8 cellular contexts compared by ENCODE assay signal in genomic region chr1:46303872-46304326, GRCh38. TPM values are rescaled to one million over a fixed set of nuclear protein-coding genes. Genes with fewer than 3 reads are reported as not detected.
A peak's percentile ranks its signal among the peaks of the same experiment; 100 is the strongest.
DNase-seq lines count a peak whose midpoint lies in the region; ATAC-seq and TF ChIP-seq lines count a peak whose summit lies in the region.

No MANE protein-coding gene starts in this region.

- H3K79me2 ChIP-seq in trophoblast cell (ENCODE audit: control insufficient read depth, insufficient read depth, low read length, poor library complexity) = peaks cover 49% of the 10 kb centered on the region

- no peak overlapping the region for H2BK120ac ChIP-seq in trophoblast cell (ENCODE audit: insufficient read depth, low read length, poor library complexity)

- H4K91ac ChIP-seq in trophoblast cell (ENCODE audit: low read depth, low read length) = peak overlapping the region; percentile 20

- H3K23ac ChIP-seq in trophoblast cell (ENCODE audit: low read length) = no peak overlapping the region

- WGBS in esophagus muscularis mucosa = 1% methylated on average over 14 of the region's 14 CpGs
- WGBS in trophoblast cell (ENCODE audit: extremely low coverage, insufficient coverage, insufficient read length) = no CpG with 5 or more reads among the region's 14 CpGs

- DNase-seq in GM03348 (ENCODE audit: low spot score) (peak; percentile 27), esophagus muscularis mucosa (ENCODE audit: extremely low spot score) (no peak), trophoblast cell (no peak), AG08395 (ENCODE audit: low spot score) (no peak), D341Med (ENCODE audit: low spot score) (no peak), HPDE6-E6E7 (ENCODE audit: extremely low spot score) (no peak)

- no peak for ATAC-seq in GM18520 (IDR thresholded peaks at IDR 0.05; ENCODE audit: unreplicated experiment)

- H4K12ac ChIP-seq in trophoblast cell (ENCODE audit: low read depth, low read length) = peak overlapping the region; percentile 51

- peaks cover 22% of the 10 kb centered on the region for H3K79me1 ChIP-seq in trophoblast cell (ENCODE audit: low read length)

- H3K27me3 ChIP-seq in esophagus muscularis mucosa (no peaks in the 10 kb centered on the region), trophoblast cell (ENCODE audit: insufficient read depth, low read length) (no peaks in the 10 kb centered on the region)

- TF ChIP-seq POLR2A in esophagus muscularis mucosa (IDR thresholded peaks at IDR 0.05; ENCODE audit: low read depth) = no peak

- peak overlapping the region; percentile 66 for H3K4me2 ChIP-seq in trophoblast cell (ENCODE audit: low read length)

- no peaks in the 10 kb centered on the region for H3K9me3 ChIP-seq in esophagus muscularis mucosa
- H3K9me3 ChIP-seq in trophoblast cell (ENCODE audit: insufficient read depth, low read depth, low read length) = no peaks in the 10 kb centered on the region

- intact Hi-C loops in esophagus muscularis mucosa (cut with DNase I) = loop anchor here (2.0 kb wide), 1 partner anchor 37 kb away; the partner anchor contains the start of gene NSUN4

- H3K4ac ChIP-seq in trophoblast cell (ENCODE audit: low read depth, low read length) = peak overlapping the region; percentile 68

- no peak for TF ChIP-seq CTCF in esophagus muscularis mucosa (IDR thresholded peaks at IDR 0.05)

- no peak overlapping the region for H2BK5ac ChIP-seq in trophoblast cell (ENCODE audit: low read depth, low read length, poor library complexity)

- peak overlapping the region; percentile 85 for H3K14ac ChIP-seq in trophoblast cell (ENCODE audit: low read length)

- H3K4me1 ChIP-seq in esophagus muscularis mucosa = peaks cover 72 to 78% (median 77%) of the 10 kb centered on the region in 4 donors
- peaks cover 8 to 19% of the 10 kb centered on the region in 2 experiments for H3K4me1 ChIP-seq in trophoblast cell (ENCODE audit: control insufficient read depth in 1 of 2, insufficient read depth in 2 of 2, low read length in 2 of 2)

- no peak overlapping the region for H2BK12ac ChIP-seq in trophoblast cell (ENCODE audit: low read length)

- H3K4me3 ChIP-seq in esophagus muscularis mucosa (peak overlapping the region; percentile 75 to 99 (median 83)), trophoblast cell (ENCODE audit: low read depth, low read length) (peak overlapping the region; percentile 84)

- peak overlapping the region; percentile 50 for H2AFZ ChIP-seq in trophoblast cell (ENCODE audit: insufficient read depth, low read length, poor library complexity)

- peak overlapping the region; percentile 97 to 100 (median 98) for H3K27ac ChIP-seq in esophagus muscularis mucosa (replicated peaks in 1 of 4)
- peak overlapping the region; percentile 50 for H3K27ac ChIP-seq in trophoblast cell (ENCODE audit: low read depth, low read length)

- peak overlapping the region; percentile 70 for H3K9ac ChIP-seq in trophoblast cell (ENCODE audit: low read length)

- peak overlapping the region; percentile 49 for H3K18ac ChIP-seq in trophoblast cell (ENCODE audit: low read length)

- H2AK5ac ChIP-seq in trophoblast cell (ENCODE audit: low read length) = peak overlapping the region; percentile 50

- TF ChIP-seq EP300 in esophagus muscularis mucosa (IDR thresholded peaks at IDR 0.05) = no peak

- peaks cover 0 to 12% (median 1%) of the 10 kb centered on the region in 4 donors for H3K36me3 ChIP-seq in esophagus muscularis mucosa
- peaks cover 0 to 4% of the 10 kb centered on the region in 2 experiments for H3K36me3 ChIP-seq in trophoblast cell (ENCODE audit: control insufficient read depth in 1 of 2, insufficient read depth in 2 of 2, low read length in 2 of 2)

- H4K8ac ChIP-seq in trophoblast cell (ENCODE audit: low read depth, low read length) = peak overlapping the region; percentile 76

TF ChIP-seq in PFSK-1, 5 proteins besides CTCF, POLR2A, EP300 and RAD21:
- TF ChIP-seq SIN3A (IDR thresholded peaks at IDR 0.05; ENCODE audit: borderline replicate concordance, insufficient read depth, low read length) = no peak
- TF ChIP-seq POLR2AphosphoS5 (IDR thresholded peaks at IDR 0.05; ENCODE audit: low read depth, low read length) = peak; percentile 7; the same call in 1 of the 2 replicates
TF ChIP-seq in PFSK-1: peak in this region for 1.

RNA-seq across cellular contexts. Expression of gene UQCRH, which starts 0.4 kb away (rescaled TPM):
- polyA plus RNA-seq in PFSK-1 (2012; ENCODE audit: insufficient read length, low read depth) = 258 TPM
- total RNA-seq in esophagus muscularis mucosa = 100 to 1,000 TPM; 148 to 412 (median 283) TPM
- 434 and 442 TPM in 2 replicates for polyA plus RNA-seq in trophoblast cell (2013)

RNA-seq across cellular contexts. Expression of gene LRRC41, which starts 0.5 kb away (rescaled TPM):
- 61.7 TPM for polyA plus RNA-seq in PFSK-1 (2012; ENCODE audit: insufficient read length, low read depth)
- total RNA-seq in esophagus muscularis mucosa = 10 to 100 TPM; 59.0 to 81.1 (median 75.8) TPM
- 43.6 and 44.3 TPM in 2 replicates for polyA plus RNA-seq in trophoblast cell (2013)

RNA-seq across cellular contexts. Expression of gene NSUN4, which starts 36.7 kb away (rescaled TPM):
- polyA plus RNA-seq in PFSK-1 (2012; ENCODE audit: insufficient read length, low read depth) = 23.7 TPM
- total RNA-seq in esophagus muscularis mucosa = 10 to 100 TPM; 14.5 to 20.7 (median 16.2) TPM
- polyA plus RNA-seq in trophoblast cell (2013) = 13.0 and 13.8 TPM in 2 replicates

RNA-seq across cellular contexts. Expression of gene RAD54L, which starts 56.3 kb away (rescaled TPM):
- polyA plus RNA-seq in PFSK-1 (2012; ENCODE audit: insufficient read length, low read depth) = 10.8 TPM
- 1 to 10 TPM in 1 of 4 donors, not detected in 3; 1.2 TPM for total RNA-seq in esophagus muscularis mucosa
- 9.1 and 9.9 TPM in 2 replicates for polyA plus RNA-seq in trophoblast cell (2013)
